Comparison of ENCODE assay signal across 38 cellular contexts in the genomic region with DNA sequence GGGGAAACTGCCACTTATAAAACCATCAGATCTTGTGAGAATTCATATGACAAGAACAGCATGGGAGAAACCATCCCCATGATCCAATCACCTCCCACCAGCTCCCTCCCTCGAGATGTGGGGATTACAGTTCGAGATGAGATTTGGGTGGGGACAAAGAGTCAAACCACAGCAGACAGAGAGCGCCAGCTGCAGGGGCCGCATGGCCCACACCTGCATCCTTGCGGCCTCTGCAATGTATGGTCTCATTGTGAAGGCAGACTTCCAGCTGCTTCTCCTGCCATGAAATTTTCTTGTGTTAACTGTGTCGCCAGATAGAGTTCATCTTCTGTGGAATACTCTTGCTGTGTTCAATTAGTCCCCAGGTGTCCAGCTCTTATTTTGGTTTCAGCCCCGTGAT. TPM values are rescaled to one million over a fixed set of nuclear protein-coding genes. Genes with fewer than 3 reads are reported as not detected.
"Had no signal": no experiment of that assay in that cellular context is flagged by ENCODE, and none has a peak within 500 bp of the region (broad histone marks: within the 10 kb centered on the region; RNA-seq: fewer than 3 reads in every experiment).

No MANE protein-coding gene starts in this region.

- DNase-seq: Karpas-422, Kasumi-1, MG63, MM.1S, MV-4-11, NCI-H1048, NCI-H1092, NCI-H1092 treated with DMSO at 0.1 percent for 48 hours, NCI-H1105, NCI-H1105 treated with DMSO at 0.1 percent for 48 hours, NCI-H1417, NCI-H1417 treated with DMSO at 0.1 percent for 48 hours, NCI-H1436, NCI-H1436 treated with DMSO at 0.1 percent for 48 hours, NCI-H146, NCI-H1694, NCI-H1694 treated with DMSO at 0.1 percent for 48 hours, NCI-H187, NCI-H187 treated with DMSO at 0.1 percent for 48 hours, NCI-H1930, NCI-H2029, NCI-H2029 treated with DMSO at 0.1 percent for 48 hours, NCI-H2081, NCI-H2081 treated with DMSO at 0.1 percent for 48 hours, NCI-H2107, NCI-H2171, NCI-H2171 treated with DMSO at 0.1 percent for 48 hours, NCI-H2227 treated with DMSO at 0.1 percent for 48 hours, NCI-H226, NCI-H345, NCI-H446, NCI-H446 treated with DMSO at 0.1 percent for 48 hours, NCI-H510A had no signal

- H3K27me3 ChIP-seq: MG63 had no signal

- H3K27ac ChIP-seq: KMS-11 had no signal

- H3K4me3 ChIP-seq: MG63 had no signal

- H3K36me3 ChIP-seq: MG63 had no signal

- H3K9me3 ChIP-seq: MG63 had no signal

RNA-seq across cellular contexts. Expression of a gene that starts 17.3 kb away (rescaled TPM):
- total RNA-seq: LHCN-M2, M059J, MCF 10A, NCI-H460 had no signal
